11 cellular contexts compared by ENCODE assay signal in genomic region chr12:93848453-93849120, GRCh38.
A peak's percentile ranks its signal among the peaks of the same experiment; 100 is the strongest.
DNase-seq lines count a peak whose midpoint lies in the region; TF ChIP-seq lines count a peak whose summit lies in the region.
"Had no signal": no experiment of that assay in that cellular context is flagged by ENCODE, and none has a peak within 500 bp of the region (broad histone marks: within the 10 kb centered on the region; RNA-seq: fewer than 3 reads in every experiment).

No MANE protein-coding gene starts in this region.

- no peaks in the 10 kb centered on the region for H3K9me3 ChIP-seq in MG63

- H3K4me3 ChIP-seq in MG63 = no peak overlapping the region

- POLR2A ChIA-PET in GM10248 (lab: Yijun Ruan, JAX) = no interaction called here

- H3K36me3 ChIP-seq in MG63 = no peaks in the 10 kb centered on the region

- H3K27ac Mint-ChIP-seq in activated naive CD4-positive, alpha-beta T cell treated with anti-CD3 and anti-CD28 coated beads, Interleukin-2, amount 10 ng/mL, durations not matched to agents 7 days and 5 days = peak overlapping the region; percentile 86
- H3K27ac Mint-ChIP-seq in type B pancreatic cell = no peak overlapping the region

- no peaks in the 10 kb centered on the region for H3K27me3 ChIP-seq in MG63

- no peak overlapping the region for H3K4me3 Mint-ChIP-seq in activated naive CD4-positive, alpha-beta T cell treated with anti-CD3 and anti-CD28 coated beads, Interleukin-2, amount 10 ng/mL, durations not matched to agents 7 days and 5 days
- peak overlapping the region; percentile 12 for H3K4me3 Mint-ChIP-seq in type B pancreatic cell

- peaks cover 31% of the 10 kb centered on the region for H3K36me3 Mint-ChIP-seq in activated naive CD4-positive, alpha-beta T cell treated with anti-CD3 and anti-CD28 coated beads, Interleukin-2, amount 10 ng/mL, durations not matched to agents 7 days and 5 days
- H3K36me3 Mint-ChIP-seq in type B pancreatic cell = no peaks in the 10 kb centered on the region

- peaks cover 17% of the 10 kb centered on the region for H3K9me3 Mint-ChIP-seq in activated naive CD4-positive, alpha-beta T cell treated with anti-CD3 and anti-CD28 coated beads, Interleukin-2, amount 10 ng/mL, durations not matched to agents 7 days and 5 days
- peaks cover 7% of the 10 kb centered on the region for H3K9me3 Mint-ChIP-seq in type B pancreatic cell

- TF ChIP-seq CTCF in type B pancreatic cell (conservative IDR thresholded peaks at IDR 0.05) (no peak), GM10248 (IDR thresholded peaks at IDR 0.05; ENCODE audit: control extremely low read depth, extremely low read depth, low read depth, missing control alignments) (no peak)

- peaks cover 62% of the 10 kb centered on the region for H3K4me1 Mint-ChIP-seq in activated naive CD4-positive, alpha-beta T cell treated with anti-CD3 and anti-CD28 coated beads, Interleukin-2, amount 10 ng/mL, durations not matched to agents 7 days and 5 days
- peaks cover 14% of the 10 kb centered on the region for H3K4me1 Mint-ChIP-seq in type B pancreatic cell (ENCODE audit: unreplicated experiment)

- H3K27me3 Mint-ChIP-seq in activated naive CD4-positive, alpha-beta T cell treated with anti-CD3 and anti-CD28 coated beads, Interleukin-2, amount 10 ng/mL, durations not matched to agents 7 days and 5 days = no peaks in the 10 kb centered on the region
- H3K27me3 Mint-ChIP-seq in type B pancreatic cell = no peaks in the 10 kb centered on the region

- CTCF ChIA-PET in activated naive CD4-positive, alpha-beta T cell treated with anti-CD3 and anti-CD28 coated beads, Interleukin-2, amount 10 ng/mL, durations not matched to agents 7 days and 5 days (lab: Charles Lee) = interaction anchor here (0.6 kb wide), 1 partner anchor 48 kb away, joined by 4 read pairs; no protein-coding TSS in a partner anchor
- CTCF ChIA-PET in GM10248 (lab: Yijun Ruan, JAX) = interaction anchor here (0.6 to 1.5 kb wide), 3 partner anchors 9 to 924 kb away, joined by 3 to 4 read pairs (median 3); no protein-coding TSS in a partner anchor

- DNase-seq in activated naive CD4-positive, alpha-beta T cell treated with anti-CD3 and anti-CD28 coated beads, Interleukin-2, amount 10 ng/mL, durations not matched to agents 7 days and 5 days = no peak
- DNase-seq in activated naive CD4-positive, alpha-beta T cell treated with anti-CD3 and anti-CD28 coated beads, Interleukin-2, amount 50 U/mL, for 16 hours = no peak
- DNase-seq in SIG-M5 (lab: John Stamatoyannopoulos, UW) (peak; percentile 39), germinal center (ENCODE audit: low spot score) (peak; percentile 30), type B pancreatic cell (ENCODE audit: extremely low spot score, unreplicated experiment) (no peak), GM10248 (ENCODE audit: extremely low spot score) (no peak), C1 segment of cervical spinal cord (lab: John Stamatoyannopoulos, UW) (no peak), MG63 (no peak)
- DNase-seq: ACHN, head of caudate nucleus, NCI-H146 had no signal

Comparison
In these comparisons a context has a peak if more than half of its experiments do, and no peak if none do; other contexts are left out.
1. DNase-seq: peak in SIG-M5 (single experiment) and germinal center (single experiment); none in activated naive CD4-positive, alpha-beta T cell treated with anti-CD3 and anti-CD28 coated beads, Interleukin-2, amount 10 ng/mL, durations not matched to agents 7 days and 5 days (single experiment), activated naive CD4-positive, alpha-beta T cell treated with anti-CD3 and anti-CD28 coated beads, Interleukin-2, amount 50 U/mL, for 16 hours (single experiment), type B pancreatic cell (single experiment), GM10248 (single experiment), C1 segment of cervical spinal cord (0 of 14) and MG63 (single experiment).